23 cellular contexts compared by ENCODE assay signal in the genomic region with DNA sequence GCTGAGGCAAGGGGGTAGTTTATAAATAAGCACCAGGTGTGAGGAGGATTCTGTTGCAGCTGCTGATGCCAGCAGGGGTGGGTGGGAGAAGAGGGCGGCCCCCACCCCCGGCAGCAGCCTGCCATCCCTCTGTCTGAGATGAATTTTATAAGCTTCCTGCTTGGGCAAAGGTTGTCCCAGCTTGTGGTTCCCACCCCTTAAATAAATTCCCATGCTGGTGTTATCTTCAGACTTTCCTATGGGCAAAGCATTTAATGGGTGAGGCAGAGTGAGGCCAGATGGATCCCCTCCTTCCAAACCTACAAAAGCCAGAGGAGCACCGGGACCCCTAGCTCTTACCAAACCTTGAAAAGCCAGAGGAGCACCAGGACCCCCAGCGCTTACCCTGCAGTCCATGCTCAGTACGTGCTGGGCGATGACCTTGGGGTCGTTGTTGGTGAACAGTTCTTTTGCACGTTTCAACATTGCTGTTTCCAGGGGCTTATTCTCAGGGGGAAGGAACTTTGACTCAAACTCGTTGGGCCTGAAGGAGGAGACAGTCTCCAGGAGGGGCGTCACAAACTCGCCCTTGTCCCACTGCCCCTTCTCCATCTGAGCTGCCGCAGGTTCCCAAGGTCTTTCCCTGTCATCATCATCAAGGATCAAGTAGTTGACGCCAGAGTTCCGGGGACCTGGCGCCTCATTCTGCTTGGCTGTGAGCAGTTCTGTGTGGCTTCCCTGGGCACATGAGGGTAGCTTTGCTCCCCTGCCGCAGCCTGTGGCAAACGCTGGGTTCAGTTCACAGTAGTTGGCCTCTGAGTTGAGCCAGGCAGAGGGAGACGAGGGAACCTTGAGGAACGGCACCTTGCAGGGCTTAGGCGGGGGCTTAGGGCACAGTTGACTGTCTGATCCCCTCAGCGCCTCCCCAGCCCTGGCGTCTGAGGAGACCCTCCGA.
DNase-seq lines count a peak whose midpoint lies in the region; ATAC-seq and TF ChIP-seq lines count a peak whose summit lies in the region.
"Had no signal": no experiment of that assay in that cellular context is flagged by ENCODE, and none has a peak within 500 bp of the region (broad histone marks: within the 10 kb centered on the region; RNA-seq: fewer than 3 reads in every experiment).

No MANE protein-coding gene starts in this region.

- ATAC-seq in sciatic nerve (no peak), right lobe of liver (no peak)
- ATAC-seq: lower lobe of right lung, Panc1 had no signal

- TF ChIP-seq CTCF in hepatocyte (IDR thresholded peaks at IDR 0.05; ENCODE audit: poor library complexity) (no peak), right lobe of liver (IDR thresholded peaks at IDR 0.05) (no peak), mesothelial cell of epicardium (IDR thresholded peaks at IDR 0.05; ENCODE audit: unreplicated experiment) (no peak)

- no peak for TF ChIP-seq POLR2A in right lobe of liver (IDR thresholded peaks at IDR 0.05)

- no peaks in the 10 kb centered on the region for H3K36me3 Mint-ChIP-seq in activated T-cell treated with anti-CD3 and anti-CD28 coated beads, Interleukin-2, amount 50 U/mL, for 24 hours (ENCODE audit: low read depth)
- H3K36me3 Mint-ChIP-seq in mesothelial cell of epicardium, result no peaks in the 10 kb centered on the region
- H3K36me3 Mint-ChIP-seq: CD8-positive, alpha-beta memory T cell had no signal

- H3K27ac Mint-ChIP-seq in activated T-cell treated with anti-CD3 and anti-CD28 coated beads, Interleukin-2, amount 50 U/mL, for 24 hours, result no peak overlapping the region
- no peak overlapping the region for H3K27ac Mint-ChIP-seq in mesothelial cell of epicardium
- H3K27ac Mint-ChIP-seq: CD8-positive, alpha-beta memory T cell had no signal

- intact Hi-C loops in sciatic nerve (cut with DNase I), result no loop called here
- intact Hi-C loops in right lobe of liver (cut with DNase I), result no loop called here

- H3K36me3 ChIP-seq in hepatocyte (replicated peaks; ENCODE audit: insufficient read depth, low read depth) (no peaks in the 10 kb centered on the region), right lobe of liver (peaks cover 0 to 9% (median 2%) of the 10 kb centered on the region in 4 donors), SJCRH30 (peaks cover 67% of the 10 kb centered on the region)

- H3K79me2 ChIP-seq in hepatocyte, result peaks cover 30% of the 10 kb centered on the region

- H3K4me1 ChIP-seq in hepatocyte (ENCODE audit: insufficient read depth) (peaks cover 89% of the 10 kb centered on the region), right lobe of liver (peaks cover 0 to 28% (median 7%) of the 10 kb centered on the region in 4 donors), SJCRH30 (no peaks in the 10 kb centered on the region; the same call in 1 of the 2 replicates)

- peak overlapping the region; percentile 94 for H3K27ac ChIP-seq in hepatocyte
- H3K27ac ChIP-seq in right lobe of liver, result no peak overlapping the region
- no peak overlapping the region for H3K27ac ChIP-seq in SJCRH30
- H3K27ac ChIP-seq: adrenal gland, esophagus squamous epithelium, lower lobe of right lung had no signal

- peak overlapping the region; percentile 66 for H3K4me2 ChIP-seq in hepatocyte

- H3K4me3 ChIP-seq in hepatocyte (no peak overlapping the region), right lobe of liver (no peak overlapping the region), SJCRH30 (no peak overlapping the region)
- H3K4me3 ChIP-seq: adrenal gland, esophagus squamous epithelium, lower lobe of right lung, upper lobe of left lung had no signal

- no peaks in the 10 kb centered on the region for H4K20me1 ChIP-seq in hepatocyte (ENCODE audit: insufficient read depth, poor library complexity, severe bottlenecking)

- no peak overlapping the region for H2AFZ ChIP-seq in hepatocyte

- no peaks in the 10 kb centered on the region for H3K9me2 ChIP-seq in hepatocyte (replicated peaks; ENCODE audit: insufficient read depth)

- no peak overlapping the region for H3K4me3 Mint-ChIP-seq in activated T-cell treated with anti-CD3 and anti-CD28 coated beads, Interleukin-2, amount 50 U/mL, for 24 hours
- H3K4me3 Mint-ChIP-seq in mesothelial cell of epicardium, result no peak overlapping the region
- H3K4me3 Mint-ChIP-seq: CD8-positive, alpha-beta memory T cell; nephron had no signal

- no peaks in the 10 kb centered on the region for H3K4me1 Mint-ChIP-seq in activated T-cell treated with anti-CD3 and anti-CD28 coated beads, Interleukin-2, amount 50 U/mL, for 24 hours (ENCODE audit: low read depth)
- peaks cover 48% of the 10 kb centered on the region for H3K4me1 Mint-ChIP-seq in mesothelial cell of epicardium
- H3K4me1 Mint-ChIP-seq: CD8-positive, alpha-beta memory T cell had no signal

- H3K27me3 ChIP-seq in hepatocyte, result no peaks in the 10 kb centered on the region
- no peaks in the 10 kb centered on the region for H3K27me3 ChIP-seq in right lobe of liver
- H3K27me3 ChIP-seq in SJCRH30, result no peaks in the 10 kb centered on the region
- H3K27me3 ChIP-seq: adrenal gland, esophagus squamous epithelium, upper lobe of left lung had no signal

- H3K9me3 ChIP-seq in hepatocyte (ENCODE audit: low read depth) (no peaks in the 10 kb centered on the region), right lobe of liver (no peaks in the 10 kb centered on the region), SJCRH30 (replicated peaks) (no peaks in the 10 kb centered on the region)
- H3K9me3 ChIP-seq: adrenal gland, esophagus squamous epithelium, lower lobe of right lung, upper lobe of left lung had no signal

- DNase-seq in DMS 273 (lab: John Stamatoyannopoulos, UW; ENCODE audit: unreplicated experiment), result peak; percentile 75
- DNase-seq in NCI-H69 (lab: John Stamatoyannopoulos, UW), result peak; percentile 74
- DNase-seq in hepatocyte (ENCODE audit: low spot score), result peak; percentile 44
- peak; percentile 47 for DNase-seq in sciatic nerve (ENCODE audit: low spot score)
- DNase-seq in activated T-cell treated with anti-CD3 and anti-CD28 coated beads, Interleukin-2, amount 50 U/mL, for 24 hours, result no peak
- DNase-seq in right lobe of liver, result no peak
- DNase-seq in SJCRH30, result no peak
- no peak for DNase-seq in mesothelial cell of epicardium (ENCODE audit: low spot score in 2 of 2, unreplicated experiment in 2 of 2)
- DNase-seq: activated CD4-positive, CD25-positive, alpha-beta regulatory T cell treated with anti-CD3 and anti-CD28 coated beads, Interleukin-2, amount 50 U/mL, for 72 hours; CD8-positive, alpha-beta memory T cell; central memory CD4-positive, alpha-beta T cell; effector CD4-positive, alpha-beta T cell; esophagus squamous epithelium; GOT3; lower lobe of right lung; NCI-H2029 treated with DMSO at 0.1 percent for 48 hours; NCI-H510A treated with DMSO at 0.1 percent for 48 hours; stimulated activated naive CD4-positive, alpha-beta T cell; T1000 had no signal

- H3K9me3 Mint-ChIP-seq in activated T-cell treated with anti-CD3 and anti-CD28 coated beads, Interleukin-2, amount 50 U/mL, for 24 hours, result no peaks in the 10 kb centered on the region
- no peaks in the 10 kb centered on the region for H3K9me3 Mint-ChIP-seq in mesothelial cell of epicardium
- H3K9me3 Mint-ChIP-seq: CD8-positive, alpha-beta memory T cell; nephron had no signal

- 79% methylated on average over 23 of the region's 23 CpGs for WGBS in hepatocyte (ENCODE audit: low lambda C conversion rate, missing lambda C conversion rate)
- 100% methylated on average over 3 of the region's 23 CpGs for WGBS in right lobe of liver (ENCODE audit: insufficient coverage, low coverage, low lambda C conversion rate, missing lambda C conversion rate)

- H3K27me3 Mint-ChIP-seq in activated T-cell treated with anti-CD3 and anti-CD28 coated beads, Interleukin-2, amount 50 U/mL, for 24 hours, result no peaks in the 10 kb centered on the region
- H3K27me3 Mint-ChIP-seq in mesothelial cell of epicardium (ENCODE audit: low read depth), result no peaks in the 10 kb centered on the region

Comparison
In these comparisons a context has a peak if more than half of its experiments do, and no peak if none do; other contexts are left out.
1. DNase-seq: peak in DMS 273 (single experiment), NCI-H69 (single experiment), hepatocyte (single experiment) and sciatic nerve (single experiment); none in activated T-cell treated with anti-CD3 and anti-CD28 coated beads, Interleukin-2, amount 50 U/mL, for 24 hours (single experiment), right lobe of liver (0 of 3), SJCRH30 (0 of 2) and mesothelial cell of epicardium (0 of 2).